Comparison of ENCODE assay signal across 16 cellular contexts in the genomic region with DNA sequence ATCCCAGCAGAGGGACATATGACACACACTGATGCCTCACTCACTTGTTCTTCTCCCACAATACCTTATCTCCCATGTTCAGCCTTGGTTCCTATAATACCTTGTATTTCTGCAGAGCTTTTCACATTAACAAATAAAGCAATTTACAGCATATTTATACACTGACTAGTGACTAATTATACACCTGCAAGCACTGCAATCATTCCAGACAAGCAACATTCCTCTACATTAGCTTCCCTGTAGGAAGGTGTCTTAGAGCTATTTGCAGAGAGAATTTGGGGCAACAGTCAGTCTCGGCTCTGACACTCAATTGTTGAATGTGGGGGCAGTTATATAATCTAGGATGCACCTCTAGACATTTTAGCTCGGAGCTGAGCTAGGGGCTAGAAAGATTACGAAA. TPM values are rescaled to one million over a fixed set of nuclear protein-coding genes. Genes with fewer than 3 reads are reported as not detected.
DNase-seq lines count a peak whose midpoint lies in the region; ATAC-seq, FAIRE-seq and TF ChIP-seq lines count a peak whose summit lies in the region.
"Had no signal": no experiment of that assay in that cellular context is flagged by ENCODE, and none has a peak within 500 bp of the region (broad histone marks: within the 10 kb centered on the region; RNA-seq: fewer than 3 reads in every experiment).

No MANE protein-coding gene starts in this region.

- ATAC-seq in HepG2 (no peak), right lobe of liver (no peak), HG03342 (IDR thresholded peaks at IDR 0.05; ENCODE audit: unreplicated experiment) (no peak), HG03460 (IDR thresholded peaks at IDR 0.05; ENCODE audit: unreplicated experiment) (no peak)
- ATAC-seq: CD8-positive, alpha-beta T cell had no signal

- TF ChIP-seq POLR2A in HepG2 (IDR thresholded peaks at IDR 0.05; ENCODE audit: insufficient read depth in 1 of 2, low read depth in 2 of 2, low read length in 2 of 2) (no peak), right lobe of liver (IDR thresholded peaks at IDR 0.05) (no peak)

- no peak overlapping the region for H3K9ac ChIP-seq in HepG2 (ENCODE audit: insufficient read depth, low read depth, low read length)

- no peak overlapping the region for H3K4me3 ChIP-seq in HepG2 (replicated peaks in 1 of 3; ENCODE audit: insufficient read depth in 1 of 3, low read depth in 2 of 3, low read length in 3 of 3)
- H3K4me3 ChIP-seq in right lobe of liver: no peak overlapping the region
- no peak overlapping the region for H3K4me3 ChIP-seq in MG63

- H3K27ac ChIP-seq in HepG2 (ENCODE audit: extremely low read length, insufficient read depth, low read length) (no peak overlapping the region), right lobe of liver (no peak overlapping the region)
- H3K27ac ChIP-seq: 22Rv1 had no signal

- no peak for TF ChIP-seq CTCF in HepG2 (CRISPR knock-in tag; IDR thresholded peaks at IDR 0.05)
- no peak for TF ChIP-seq CTCF in right lobe of liver (IDR thresholded peaks at IDR 0.05)

- POLR2A ChIA-PET in HepG2 (lab: Yijun Ruan, JAX): interaction anchor here (1.1 to 3.2 kb wide), 2 partner anchors 9 to 10 kb away, joined by 3 to 12 read pairs; partner anchors contain the start of gene INSIG2

- H3K4me2 ChIP-seq in HepG2 (ENCODE audit: low read depth, low read length): no peak overlapping the region

- TF ChIP-seq RAD21 in HepG2 (CRISPR knock-in tag; IDR thresholded peaks at IDR 0.05): no peak

- intact Hi-C loops in HepG2 (cut with micrococcal nuclease; ENCODE audit: unreplicated experiment) (no loop called here), right lobe of liver (cut with DNase I) (no loop called here)

- H3K9me3 ChIP-seq in HepG2 (ENCODE audit: low read length) (no peaks in the 10 kb centered on the region), right lobe of liver (no peaks in the 10 kb centered on the region), MG63 (no peaks in the 10 kb centered on the region)

- H2AFZ ChIP-seq in HepG2 (ENCODE audit: low read length): no peak overlapping the region

- in situ Hi-C loops in HepG2 (cut with HindIII; ENCODE audit: extremely low pct_ligation_motif_present, low pct_unique_long_range_greater_than_20kb): no loop called here

- H3K27me3 ChIP-seq in HepG2 (ENCODE audit: control insufficient read depth in 1 of 2, insufficient read depth in 2 of 2, low read length in 2 of 2): no peaks in the 10 kb centered on the region
- no peaks in the 10 kb centered on the region for H3K27me3 ChIP-seq in right lobe of liver
- peaks cover 5% of the 10 kb centered on the region for H3K27me3 ChIP-seq in MG63

- H3K4me1 ChIP-seq in HepG2 (ENCODE audit: insufficient read depth, low read length) (peaks cover 52% of the 10 kb centered on the region), right lobe of liver (peaks cover 0 to 22% (median 6%) of the 10 kb centered on the region in 4 donors)

- BruUV-seq in HepG2 (replicated peaks; lab: Mats Ljungman, UMichigan): no TSS peak

- no peak for FAIRE-seq in HepG2 (lab: Jason Lieb, UNC)

- no peaks in the 10 kb centered on the region for H3K79me2 ChIP-seq in HepG2 (ENCODE audit: insufficient read depth, low read length)

- TF ChIP-seq EP300 in HepG2 (IDR thresholded peaks at IDR 0.05; ENCODE audit: low read depth in 2 of 2, low read length in 2 of 2) (no peak), HepG2 (CRISPR knock-in tag; IDR thresholded peaks at IDR 0.05; ENCODE audit: borderline replicate concordance) (no peak)

- H3K36me3 ChIP-seq in HepG2 (replicated peaks in 1 of 2; ENCODE audit: control insufficient read depth in 1 of 2, insufficient read depth in 2 of 2, low read length in 2 of 2) (no peaks in the 10 kb centered on the region), right lobe of liver (no peaks in the 10 kb centered on the region), MG63 (no peaks in the 10 kb centered on the region)

- CTCF ChIA-PET in HepG2 (lab: Yijun Ruan, JAX; ENCODE audit: low intra/inter-chr PET ratio, low total read pairs): no interaction called here

- H4K20me1 ChIP-seq in HepG2 (ENCODE audit: insufficient read depth, low read length): no peaks in the 10 kb centered on the region

- WGBS in HepG2 (ENCODE audit: low lambda C conversion rate): 87% methylated on average over 3 of the region's 3 CpGs
- 49% methylated on average over 3 of the region's 3 CpGs for WGBS in right lobe of liver (ENCODE audit: insufficient coverage, low coverage, low lambda C conversion rate, missing lambda C conversion rate)

- DNase-seq in HepG2 (ENCODE audit: low spot score) (no peak), right lobe of liver (no peak), kidney tubule cell (ENCODE audit: low spot score) (peak; percentile 17), putamen (ENCODE audit: low spot score) (peak; percentile 28), MG63 (no peak), DMS79 (lab: John Stamatoyannopoulos, UW) (no peak)
- DNase-seq: CD8-positive, alpha-beta T cell; COR-L47; GF-D8; GOT3; H9; IMR-90; KBM-7 had no signal

TF ChIP-seq in HepG2, 621 proteins besides CTCF, POLR2A, EP300 and RAD21:
- TF ChIP-seq, protein P1, sequence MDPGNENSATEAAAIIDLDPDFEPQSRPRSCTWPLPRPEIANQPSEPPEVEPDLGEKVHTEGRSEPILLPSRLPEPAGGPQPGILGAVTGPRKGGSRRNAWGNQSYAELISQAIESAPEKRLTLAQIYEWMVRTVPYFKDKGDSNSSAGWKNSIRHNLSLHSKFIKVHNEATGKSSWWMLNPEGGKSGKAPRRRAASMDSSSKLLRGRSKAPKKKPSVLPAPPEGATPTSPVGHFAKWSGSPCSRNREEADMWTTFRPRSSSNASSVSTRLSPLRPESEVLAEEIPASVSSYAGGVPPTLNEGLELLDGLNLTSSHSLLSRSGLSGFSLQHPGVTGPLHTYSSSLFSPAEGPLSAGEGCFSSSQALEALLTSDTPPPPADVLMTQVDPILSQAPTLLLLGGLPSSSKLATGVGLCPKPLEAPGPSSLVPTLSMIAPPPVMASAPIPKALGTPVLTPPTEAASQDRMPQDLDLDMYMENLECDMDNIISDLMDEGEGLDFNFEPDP (CRISPR knock-in tag; conservative IDR thresholded peaks at IDR 0.05): 0 out of 2 replicates have a peak, but pooled peaks have one; percentile 9
- TF ChIP-seq ELF4 (CRISPR knock-in tag; IDR thresholded peaks at IDR 0.05; ENCODE audit: borderline replicate concordance): no peak
TF ChIP-seq in HepG2: peak in this region for 1.

RNA-seq across cellular contexts. Expression of gene INSIG2, which starts 9.5 kb away (rescaled TPM):
- total RNA-seq in HepG2 (2016; rRNA removed; fragmentation: Illumina TruSeq; extraction: Trizol): 54.6 and 73.5 TPM in 2 replicates
- total RNA-seq in HepG2 (2016; cell fraction: cytosol; rRNA removed; fragmentation: Illumina TruSeq; extraction: Trizol; ENCODE audit: low read depth): 42.1 and 49.7 TPM in 2 replicates
- 62.3 and 69.8 TPM in 2 replicates for total RNA-seq in HepG2 (2016; cell fraction: insoluble cytoplasmic fraction; rRNA removed; fragmentation: Illumina TruSeq; extraction: Trizol)
- total RNA-seq in HepG2 (2016; cell fraction: membrane; rRNA removed; fragmentation: Illumina TruSeq; extraction: Trizol): 63.4 and 67.9 TPM in 2 replicates
- total RNA-seq in HepG2 (2016; cell fraction: nucleus; rRNA removed; fragmentation: Illumina TruSeq; extraction: Trizol): 85.3 and 102 TPM in 2 replicates
- polyA plus RNA-seq in HepG2 (2011; rRNA removed): 316 and 481 TPM in 2 replicates
- polyA plus RNA-seq in HepG2 (2011; cell fraction: cytosol; rRNA removed): 173 and 253 TPM in 2 replicates
- 137 and 144 TPM in 2 replicates for polyA plus RNA-seq in HepG2 (2011; cell fraction: nucleus; rRNA removed)
- 326 and 528 TPM in 2 replicates for polyA plus RNA-seq in HepG2 (2012)
- 54.6 and 62.8 TPM in 2 replicates for polyA plus RNA-seq in HepG2 (2016; cell fraction: cytosol; fragmentation: Illumina TruSeq; extraction: Trizol; ENCODE audit: low read depth)
- polyA plus RNA-seq in HepG2 (2016; cell fraction: insoluble cytoplasmic fraction; fragmentation: Illumina TruSeq; extraction: Trizol; ENCODE audit: low read depth): 59.5 and 66.9 TPM in 2 replicates
- polyA plus RNA-seq in HepG2 (2016; cell fraction: membrane; fragmentation: Illumina TruSeq; extraction: Trizol; ENCODE audit: low read depth): 65.7 and 73.3 TPM in 2 replicates
- 147 and 181 TPM in 2 replicates for polyA plus RNA-seq in HepG2 (2016; cell fraction: nucleus; fragmentation: Illumina TruSeq; extraction: Trizol; ENCODE audit: insufficient read depth, low read depth)
- 1.5 and 94.5 TPM in 2 replicates for polyA minus RNA-seq in HepG2 (2011; rRNA and poly(A)+ RNA removed; ENCODE audit: low replicate concordance)
- polyA minus RNA-seq in HepG2 (2011; cell fraction: cytosol; rRNA and poly(A)+ RNA removed): 66.4 and 81.9 TPM in 2 replicates
- polyA minus RNA-seq in HepG2 (2011; cell fraction: nucleus; rRNA and poly(A)+ RNA removed): 257 and 299 TPM in 2 replicates
- 10 to 100 TPM; 13.0 to 53.9 (median 18.9) TPM for total RNA-seq in right lobe of liver
- total RNA-seq in MG63 (2014; rRNA removed; shearing (Covaris generic); ENCODE audit: low replicate concordance): 5.7 and 7.7 TPM in 2 replicates

Comparison
In these comparisons a context has a peak if more than half of its experiments do, and no peak if none do; other contexts are left out.
1. DNase-seq: peak in kidney tubule cell (single experiment) and putamen (single experiment); none in HepG2 (single experiment), right lobe of liver (0 of 3), MG63 (single experiment) and DMS79 (single experiment).